Comparison of ENCODE assay signal across 19 cellular contexts in the genomic region with DNA sequence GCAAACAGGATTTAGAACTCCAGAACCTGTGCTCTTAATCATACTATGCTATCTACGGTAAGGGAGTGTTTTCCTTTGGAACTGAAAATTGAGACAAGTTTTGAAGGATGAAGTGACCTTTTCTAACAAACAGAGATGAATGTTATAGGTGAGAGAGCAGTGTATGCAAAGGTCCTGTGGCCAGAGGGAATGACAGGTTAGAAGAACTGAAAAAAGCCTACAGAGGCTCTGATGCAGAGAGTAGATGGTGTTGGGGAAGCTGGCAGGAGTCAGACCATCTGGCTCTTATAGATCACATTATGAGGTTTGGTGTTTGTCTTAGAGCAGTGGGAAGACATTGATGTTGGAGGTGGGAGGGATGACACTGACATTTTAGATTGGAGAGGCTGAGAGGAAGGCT. TPM values are rescaled to one million over a fixed set of nuclear protein-coding genes. Genes with fewer than 3 reads are reported as not detected.
DNase-seq lines count a peak whose midpoint lies in the region; ATAC-seq and TF ChIP-seq lines count a peak whose summit lies in the region.
"Had no signal": no experiment of that assay in that cellular context is flagged by ENCODE, and none has a peak within 500 bp of the region (broad histone marks: within the 10 kb centered on the region; RNA-seq: fewer than 3 reads in every experiment).

No MANE protein-coding gene starts in this region.

- H3K9me3 Mint-ChIP-seq in glutamatergic neuron (ENCODE audit: unreplicated experiment), result peaks cover 1% of the 10 kb centered on the region

- H3K27me3 ChIP-seq in SK-N-SH (ENCODE audit: insufficient read depth) (no peaks in the 10 kb centered on the region), PC-3 (ENCODE audit: low read length) (no peaks in the 10 kb centered on the region), osteoblast (ENCODE audit: insufficient read depth, low read length) (no peaks in the 10 kb centered on the region)
- H3K27me3 ChIP-seq: transverse colon had no signal

- H3K27me3 Mint-ChIP-seq in glutamatergic neuron (ENCODE audit: unreplicated experiment), result peaks cover 3% of the 10 kb centered on the region

- H3K4me1 Mint-ChIP-seq in glutamatergic neuron (ENCODE audit: low read depth, unreplicated experiment), result peaks cover 12% of the 10 kb centered on the region

- H3K4me1 ChIP-seq in SK-N-SH (ENCODE audit: control insufficient read depth in 1 of 2, insufficient read depth in 2 of 2, low read depth in 1 of 2, low read length in 1 of 2) (peaks cover 6 to 9% of the 10 kb centered on the region in 2 experiments; a peak in 3 of 4 replicates), PC-3 (ENCODE audit: insufficient read depth, low read length) (peaks cover 11% of the 10 kb centered on the region; the same call in 1 of the 2 replicates), osteoblast (ENCODE audit: insufficient read depth, low read length) (peaks cover 13% of the 10 kb centered on the region)
- H3K4me1 ChIP-seq: prostate gland had no signal

- H3K79me2 ChIP-seq in SK-N-SH (ENCODE audit: insufficient read depth), result peaks cover 77% of the 10 kb centered on the region
- H3K79me2 ChIP-seq in PC-3 (ENCODE audit: low read length), result peaks cover 38% of the 10 kb centered on the region
- H3K79me2 ChIP-seq in osteoblast (ENCODE audit: insufficient read depth, low read length), result peaks cover 68% of the 10 kb centered on the region

- H3K4me3 ChIP-seq in SK-N-SH (ENCODE audit: low read depth in 2 of 2, low read length in 1 of 2), result no peak overlapping the region
- H3K4me3 ChIP-seq in PC-3 (ENCODE audit: low read length), result no peak overlapping the region; the same call in 1 of the 2 replicates
- no peak overlapping the region for H3K4me3 ChIP-seq in osteoblast (ENCODE audit: insufficient read depth, low read length)
- H3K4me3 ChIP-seq: mucosa of descending colon had no signal

- no peaks in the 10 kb centered on the region for H3K36me3 Mint-ChIP-seq in glutamatergic neuron (ENCODE audit: unreplicated experiment)

- H3K9me2 ChIP-seq in SK-N-SH (no peaks in the 10 kb centered on the region), PC-3 (replicated peaks; ENCODE audit: low read length) (no peaks in the 10 kb centered on the region)

- H3K4me3 Mint-ChIP-seq in glutamatergic neuron (ENCODE audit: unreplicated experiment), result peak overlapping the region; percentile 98

- H2AFZ ChIP-seq in SK-N-SH (ENCODE audit: low read depth) (no peak overlapping the region), PC-3 (ENCODE audit: low read length) (no peak overlapping the region), osteoblast (ENCODE audit: low read length) (no peak overlapping the region)
- H2AFZ ChIP-seq: GM23248 had no signal

- TF ChIP-seq CTCF in SK-N-SH (IDR thresholded peaks at IDR 0.05) (no peak), PC-3 (conservative IDR thresholded peaks at IDR 0.05; ENCODE audit: low read depth, low read length) (no peak), glutamatergic neuron (IDR thresholded peaks at IDR 0.05; ENCODE audit: partially characterized antibody, unreplicated experiment) (no peak), osteoblast (IDR thresholded peaks at IDR 0.05; ENCODE audit: extremely low read depth, low read depth, low read length) (no peak)

- H3K27ac Mint-ChIP-seq in glutamatergic neuron (ENCODE audit: unreplicated experiment), result peak overlapping the region; percentile 5

- H3K27ac ChIP-seq in SK-N-SH (ENCODE audit: low read depth in 2 of 2, low read length in 1 of 2) (no peak overlapping the region), PC-3 (ENCODE audit: low read length) (no peak overlapping the region), osteoblast (ENCODE audit: low read depth, low read length) (no peak overlapping the region)
- H3K27ac ChIP-seq: GM23248 had no signal

- POLR2A ChIA-PET in SK-N-SH (lab: Yijun Ruan, JAX) (no interaction called here), PC-3 (lab: Charles Lee; ENCODE audit: unreplicated experiment) (no interaction called here)

- CTCF ChIA-PET in SK-N-SH (lab: Yijun Ruan, JAX) (no interaction called here), PC-3 (lab: Charles Lee) (no interaction called here)

- BruUV-seq in PC-3 (replicated peaks; lab: Mats Ljungman, UMichigan), result no TSS peak

- H3F3A ChIP-seq in SK-N-SH (replicated peaks; ENCODE audit: insufficient read depth) (no peaks in the 10 kb centered on the region), PC-3 (ENCODE audit: low read length, unreplicated experiment) (no peaks in the 10 kb centered on the region)

- H3K36me3 ChIP-seq in SK-N-SH (replicated peaks in 1 of 2; ENCODE audit: control insufficient read depth in 1 of 2, insufficient read depth in 2 of 2, low read length in 1 of 2) (no peaks in the 10 kb centered on the region), PC-3 (ENCODE audit: low read depth, low read length) (no peaks in the 10 kb centered on the region), osteoblast (ENCODE audit: insufficient read depth, low read length) (no peaks in the 10 kb centered on the region)
- H3K36me3 ChIP-seq: prostate gland, transverse colon had no signal

- 100% methylated on average over 1 of the region's 1 CpG for WGBS in SK-N-SH (ENCODE audit: low lambda C conversion rate)

- H3K9me3 ChIP-seq in SK-N-SH, result no peaks in the 10 kb centered on the region
- H3K9me3 ChIP-seq in PC-3 (ENCODE audit: low read length), result no peaks in the 10 kb centered on the region
- H3K9me3 ChIP-seq in osteoblast (ENCODE audit: low read depth, low read length), result peaks cover 3% of the 10 kb centered on the region
- H3K9me3 ChIP-seq: mucosa of descending colon, prostate gland, transverse colon had no signal

- ATAC-seq in SK-N-SH treated with all-trans-retinoic acid at 6 μM for 48 hours (no peak), PC-3 (no peak)
- ATAC-seq: mucosa of descending colon had no signal

- TF ChIP-seq RAD21 in SK-N-SH (IDR thresholded peaks at IDR 0.05; ENCODE audit: low read length), result no peak

- DNase-seq in SK-N-SH, result no peak
- no peak for DNase-seq in PC-3
- DNase-seq in glutamatergic neuron, result no peak
- no peak for DNase-seq in osteoblast (ENCODE audit: insufficient read length, low spot score, missing footprints)
- DNase-seq in stimulated activated naive CD4-positive, alpha-beta T cell (lab: John Stamatoyannopoulos, UW), result no peak
- DNase-seq in DMS 273 (lab: John Stamatoyannopoulos, UW; ENCODE audit: unreplicated experiment), result no peak
- DNase-seq in kidney tubule cell (ENCODE audit: low spot score), result no peak
- DNase-seq: activated effector memory CD4-positive, alpha-beta T cell treated with Interleukin-2 at 50 U/mL for 16 hours; aorta; hippocampal formation; KG1; mucosa of descending colon; NCI-H1105 treated with DMSO at 0.1 percent for 48 hours; NCI-H82; stimulated activated CD4-positive, alpha-beta T cell treated with anti-CD3 and anti-CD28 coated beads, Interleukin-12 subunit alpha, Interleukin-12 subunit beta, amount 100 ng/mL, for 4 hours; transverse colon had no signal

- H3K4me2 ChIP-seq in SK-N-SH, result peak overlapping the region; percentile 72
- H3K4me2 ChIP-seq in PC-3 (ENCODE audit: low read length), result peak overlapping the region; percentile 100; the same call in 1 of the 2 replicates
- H3K4me2 ChIP-seq in osteoblast (ENCODE audit: insufficient read depth, low read length), result peak overlapping the region; percentile 92

- intact Hi-C loops in PC-3 (cut with micrococcal nuclease), result loop anchor here (10.0 kb wide), 1 partner anchor 124 kb away; no protein-coding TSS in a partner anchor

- no peak overlapping the region for H3K9ac ChIP-seq in SK-N-SH
- H3K9ac ChIP-seq in PC-3 (ENCODE audit: low read length), result no peak overlapping the region

- H4K20me1 ChIP-seq in SK-N-SH (ENCODE audit: insufficient read depth), result peaks cover 22% of the 10 kb centered on the region
- H4K20me1 ChIP-seq in PC-3 (ENCODE audit: low read length), result peaks cover 4% of the 10 kb centered on the region; the same call in 1 of the 2 replicates
- H4K20me1 ChIP-seq in osteoblast (ENCODE audit: insufficient read depth, low read length), result peaks cover 18% of the 10 kb centered on the region

- no peak for TF ChIP-seq EP300 in SK-N-SH (IDR thresholded peaks at IDR 0.05; ENCODE audit: borderline replicate concordance in 1 of 2, low read depth in 1 of 2, low read length in 1 of 2)

TF ChIP-seq in SK-N-SH, 30 proteins besides CTCF, POLR2A, EP300 and RAD21 (continues in another document):
- TF ChIP-seq GABPA (IDR thresholded peaks at IDR 0.05; ENCODE audit: low read depth) (no peak), POLR2AphosphoS5 (IDR thresholded peaks at IDR 0.05; ENCODE audit: low read depth, low read length) (no peak), SIN3A (IDR thresholded peaks at IDR 0.05; ENCODE audit: borderline replicate concordance, low read depth, low read length) (no peak)
- TF ChIP-seq, protein P1, sequence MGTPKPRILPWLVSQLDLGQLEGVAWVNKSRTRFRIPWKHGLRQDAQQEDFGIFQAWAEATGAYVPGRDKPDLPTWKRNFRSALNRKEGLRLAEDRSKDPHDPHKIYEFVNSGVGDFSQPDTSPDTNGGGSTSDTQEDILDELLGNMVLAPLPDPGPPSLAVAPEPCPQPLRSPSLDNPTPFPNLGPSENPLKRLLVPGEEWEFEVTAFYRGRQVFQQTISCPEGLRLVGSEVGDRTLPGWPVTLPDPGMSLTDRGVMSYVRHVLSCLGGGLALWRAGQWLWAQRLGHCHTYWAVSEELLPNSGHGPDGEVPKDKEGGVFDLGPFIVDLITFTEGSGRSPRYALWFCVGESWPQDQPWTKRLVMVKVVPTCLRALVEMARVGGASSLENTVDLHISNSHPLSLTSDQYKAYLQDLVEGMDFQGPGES (IDR thresholded peaks at IDR 0.05; ENCODE audit: low read depth, low read length), result no peak

TF ChIP-seq in SK-N-SH treated with all-trans-retinoic acid at 6 μM for 48 hours, 23 proteins besides CTCF, POLR2A, EP300 and RAD21 (continues in another document):
- TF ChIP-seq, protein P2, sequence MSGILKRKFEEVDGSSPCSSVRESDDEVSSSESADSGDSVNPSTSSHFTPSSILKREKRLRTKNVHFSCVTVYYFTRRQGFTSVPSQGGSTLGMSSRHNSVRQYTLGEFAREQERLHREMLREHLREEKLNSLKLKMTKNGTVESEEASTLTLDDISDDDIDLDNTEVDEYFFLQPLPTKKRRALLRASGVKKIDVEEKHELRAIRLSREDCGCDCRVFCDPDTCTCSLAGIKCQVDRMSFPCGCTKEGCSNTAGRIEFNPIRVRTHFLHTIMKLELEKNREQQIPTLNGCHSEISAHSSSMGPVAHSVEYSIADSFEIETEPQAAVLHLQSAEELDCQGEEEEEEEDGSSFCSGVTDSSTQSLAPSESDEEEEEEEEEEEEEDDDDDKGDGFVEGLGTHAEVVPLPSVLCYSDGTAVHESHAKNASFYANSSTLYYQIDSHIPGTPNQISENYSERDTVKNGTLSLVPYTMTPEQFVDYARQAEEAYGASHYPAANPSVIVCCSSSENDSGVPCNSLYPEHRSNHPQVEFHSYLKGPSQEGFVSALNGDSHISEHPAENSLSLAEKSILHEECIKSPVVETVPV (CRISPR knock-in tag; IDR thresholded peaks at IDR 0.05), result no peak
- TF ChIP-seq ESRRG (CRISPR knock-in tag; IDR thresholded peaks at IDR 0.05), result no peak

RNA-seq across cellular contexts. Expression of a gene that starts 2.0 kb away (rescaled TPM):
- polyA plus RNA-seq in SK-N-SH (2012; rRNA removed), result 6.8 and 7.3 TPM in 2 replicates
- 8.7 and 9.8 TPM in 2 replicates for polyA plus RNA-seq in SK-N-SH (2012; cell fraction: cytosol; rRNA removed)
- 8.0 and 11.3 TPM in 2 replicates for polyA plus RNA-seq in SK-N-SH (2012; cell fraction: nucleus; rRNA removed)
- total RNA-seq in PC-3 (2014; rRNA removed) (7.5 and 10.5 TPM in 2 replicates), glutamatergic neuron (ENCODE audit: unreplicated experiment) (66.8 TPM), osteoblast (40.5 and 51.0 TPM in 2 replicates)
